ENCODE assay signal across 32 cellular contexts in the genomic region with DNA sequence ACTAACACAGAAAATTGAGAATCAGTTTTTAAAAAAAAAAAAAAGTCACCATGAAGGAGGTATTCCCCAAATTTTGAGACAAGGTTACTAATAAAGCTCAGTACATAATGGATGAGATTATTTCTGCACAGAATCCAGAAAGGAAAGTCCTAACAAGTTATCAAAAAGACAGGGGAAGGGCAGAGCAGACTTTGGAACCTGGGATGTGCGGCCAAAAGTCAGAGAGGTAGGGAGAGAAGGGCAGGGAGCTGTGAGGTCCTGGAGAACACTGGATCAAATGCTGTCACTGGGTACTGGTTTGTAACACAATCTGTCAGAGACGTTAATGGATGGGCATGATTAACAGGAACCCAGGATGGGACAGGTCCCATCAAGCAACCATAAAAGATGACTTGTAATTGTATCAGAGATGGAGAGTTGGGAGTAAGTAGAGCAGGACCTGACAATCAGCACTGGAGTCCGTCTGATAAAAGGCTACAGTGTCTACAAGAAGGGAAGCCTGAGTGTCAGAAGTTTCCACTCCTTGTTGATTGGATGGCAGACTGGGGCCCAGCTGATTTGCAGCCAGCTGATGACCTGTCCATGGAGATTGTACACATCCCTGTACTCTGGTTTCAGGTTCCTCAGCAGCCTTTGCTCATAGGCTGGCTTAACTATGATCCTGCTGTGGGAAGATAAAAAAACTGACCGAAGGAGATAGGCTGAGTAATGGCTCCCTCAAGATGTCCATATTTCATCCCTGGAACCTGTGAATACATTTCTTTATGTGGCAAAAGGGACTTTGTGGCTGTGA. TPM values are rescaled to one million over a fixed set of nuclear protein-coding genes. Genes with fewer than 3 reads are reported as not detected.
DNase-seq lines count a peak whose midpoint lies in the region; ATAC-seq and TF ChIP-seq lines count a peak whose summit lies in the region.
"Had no signal": no experiment of that assay in that cellular context is flagged by ENCODE, and none has a peak within 500 bp of the region (broad histone marks: within the 10 kb centered on the region; RNA-seq: fewer than 3 reads in every experiment).

No MANE protein-coding gene starts in this region.

- TF ChIP-seq POLR2A in esophagus muscularis mucosa (IDR thresholded peaks at IDR 0.05; ENCODE audit: low read depth), result no peak

- no peaks in the 10 kb centered on the region for H3K36me3 Mint-ChIP-seq in nephron (ENCODE audit: low read depth)
- H3K36me3 Mint-ChIP-seq: activated naive CD4-positive, alpha-beta T cell treated with anti-CD3 and anti-CD28 coated beads, Interleukin-2, amount 50 U/mL, for 72 hours; natural killer cell had no signal

- intact Hi-C loops in esophagus muscularis mucosa (cut with DNase I) (no loop called here), right cardiac atrium (cut with DNase I) (no loop called here)

- H3K27me3 Mint-ChIP-seq in nephron (ENCODE audit: low read depth), result peaks cover 2% of the 10 kb centered on the region

- 93% methylated on average over 4 of the region's 4 CpGs for WGBS in esophagus muscularis mucosa
- WGBS in right cardiac atrium, result 90% methylated on average over 4 of the region's 4 CpGs

- peaks cover 19% of the 10 kb centered on the region for H3K4me1 Mint-ChIP-seq in nephron
- H3K4me1 Mint-ChIP-seq: activated CD4-positive, alpha-beta memory T cell treated with anti-CD3 and anti-CD28 coated beads, Interleukin-2, amount 10 ng/mL, durations not matched to agents 7 days and 5 days; activated T-helper 17 cell treated with anti-CD3 and anti-CD28 coated beads, Interleukin-2, amount 50 U/mL, for 72 hours; endodermal cell had no signal

- H3K36me3 ChIP-seq in SJSA1 (no peaks in the 10 kb centered on the region), esophagus muscularis mucosa (no peaks in the 10 kb centered on the region)
- H3K36me3 ChIP-seq: esophagus squamous epithelium, gastroesophageal sphincter, pancreas, right atrium auricular region, SJCRH30, vagina had no signal

- no peak for TF ChIP-seq CTCF in esophagus muscularis mucosa (IDR thresholded peaks at IDR 0.05)
- TF ChIP-seq CTCF in nephron (IDR thresholded peaks at IDR 0.05; ENCODE audit: unreplicated experiment in 3 of 3), result no peak

- H3K27ac ChIP-seq in SJSA1, result peak overlapping the region; percentile 87
- no peak overlapping the region for H3K27ac ChIP-seq in esophagus muscularis mucosa (replicated peaks in 1 of 4)
- H3K27ac ChIP-seq in right cardiac atrium (ENCODE audit: low read length), result no peak overlapping the region
- H3K27ac ChIP-seq: gastroesophageal sphincter, pancreas, right atrium auricular region, testis, vagina had no signal

- ATAC-seq in right cardiac atrium (no peak), HG02938 (IDR thresholded peaks at IDR 0.05; ENCODE audit: unreplicated experiment) (no peak)
- ATAC-seq: activated naive CD4-positive, alpha-beta T cell treated with anti-CD3 and anti-CD28 coated beads, Interleukin-2, amount 50 U/mL, for 72 hours; activated T-helper 17 cell treated with anti-CD3 and anti-CD28 coated beads, Interleukin-2, amount 50 U/mL, for 72 hours; gastroesophageal sphincter; natural killer cell; pancreas had no signal

- H3K9me3 Mint-ChIP-seq in nephron, result peaks cover 5% of the 10 kb centered on the region
- H3K9me3 Mint-ChIP-seq: activated CD4-positive, alpha-beta memory T cell treated with anti-CD3 and anti-CD28 coated beads, Interleukin-2, amount 10 ng/mL, durations not matched to agents 7 days and 5 days; activated T-helper 17 cell treated with anti-CD3 and anti-CD28 coated beads, Interleukin-2, amount 50 U/mL, for 72 hours; dendritic cell treated with granulocyte-macrophage colony-stimulating factor and Interleukin-4, amounts not matched to agents 40 ng/mL and 50 ng/mL, for 4 days; natural killer cell had no signal

- peak overlapping the region; percentile 28 to 96 (median 47) for H3K27ac Mint-ChIP-seq in nephron
- H3K27ac Mint-ChIP-seq: activated CD4-positive, alpha-beta memory T cell treated with anti-CD3 and anti-CD28 coated beads, Interleukin-2, amount 10 ng/mL, durations not matched to agents 7 days and 5 days; activated T-helper 17 cell treated with anti-CD3 and anti-CD28 coated beads, Interleukin-2, amount 50 U/mL, for 72 hours; dendritic cell treated with granulocyte-macrophage colony-stimulating factor and Interleukin-4, amounts not matched to agents 40 ng/mL and 50 ng/mL, for 4 days; endodermal cell; natural killer cell had no signal

- H3K4me1 ChIP-seq in SJSA1 (replicated peaks), result peaks cover 50% of the 10 kb centered on the region
- H3K4me1 ChIP-seq in esophagus muscularis mucosa, result peaks cover 0 to 23% (median 17%) of the 10 kb centered on the region in 4 donors
- H3K4me1 ChIP-seq in right cardiac atrium (ENCODE audit: control insufficient read depth, insufficient read depth, low read length), result no peaks in the 10 kb centered on the region
- H3K4me1 ChIP-seq: right atrium auricular region, vagina had no signal

- no peak for TF ChIP-seq EP300 in esophagus muscularis mucosa (IDR thresholded peaks at IDR 0.05)

- H3K4me3 ChIP-seq in SJSA1 (no peak overlapping the region), esophagus muscularis mucosa (no peak overlapping the region), right cardiac atrium (ENCODE audit: low read length) (no peak overlapping the region)
- H3K4me3 ChIP-seq: esophagus squamous epithelium, gastroesophageal sphincter, pancreas, right atrium auricular region, SJCRH30, testis, vagina had no signal

- H3K9me3 ChIP-seq in SJSA1 (replicated peaks) (no peaks in the 10 kb centered on the region), esophagus muscularis mucosa (no peaks in the 10 kb centered on the region), right cardiac atrium (ENCODE audit: control insufficient read depth, low read length) (no peaks in the 10 kb centered on the region)
- H3K9me3 ChIP-seq: esophagus squamous epithelium, gastroesophageal sphincter, pancreas, right atrium auricular region, testis, vagina had no signal

- no peak overlapping the region for H3K4me3 Mint-ChIP-seq in nephron
- H3K4me3 Mint-ChIP-seq: activated CD4-positive, alpha-beta memory T cell treated with anti-CD3 and anti-CD28 coated beads, Interleukin-2, amount 10 ng/mL, durations not matched to agents 7 days and 5 days; activated T-helper 17 cell treated with anti-CD3 and anti-CD28 coated beads, Interleukin-2, amount 50 U/mL, for 72 hours; dendritic cell treated with granulocyte-macrophage colony-stimulating factor and Interleukin-4, amounts not matched to agents 40 ng/mL and 50 ng/mL, for 4 days; endodermal cell; natural killer cell had no signal

- DNase-seq in ELR (ENCODE audit: low read depth) (peak; percentile 27), SJSA1 (ENCODE audit: low read depth in 1 of 2, low spot score in 2 of 2) (no peak), esophagus muscularis mucosa (ENCODE audit: extremely low spot score) (peak; percentile 53), right cardiac atrium (no peak), NOMO-1 treated with DMSO at 0.1 percent for 48 hours (lab: John Stamatoyannopoulos, UW; ENCODE audit: unreplicated experiment) (no peak)
- DNase-seq in activated CD4-positive, alpha-beta T cell treated with anti-CD3 and anti-CD28 coated beads for 4 hours, result no peak
- DNase-seq: activated CD4-positive, alpha-beta memory T cell treated with anti-CD3 and anti-CD28 coated beads, Interleukin-2, amount 10 ng/mL, durations not matched to agents 7 days and 5 days; activated CD4-positive, CD25-positive, alpha-beta regulatory T cell treated with anti-CD3 and anti-CD28 coated beads, Interleukin-2, amount 50 U/mL, for 72 hours; aorta; central memory CD4-positive, alpha-beta T cell; DMS53; endodermal cell; esophagus squamous epithelium; GDM1; hippocampal formation; natural killer cell; NCI-H1105; NCI-H2029; NCI-H526 treated with DMSO at 0.1 percent for 48 hours; pancreas; SJCRH30; stimulated activated naive CD4-positive, alpha-beta T cell treated with Interleukin-2 at 50 U/mL for 16 hours; T-helper 1 cell; testis had no signal

- H3K27me3 ChIP-seq in SJSA1 (replicated peaks) (no peaks in the 10 kb centered on the region), esophagus muscularis mucosa (no peaks in the 10 kb centered on the region), right cardiac atrium (ENCODE audit: control insufficient read depth, insufficient read depth) (no peaks in the 10 kb centered on the region)
- H3K27me3 ChIP-seq: gastroesophageal sphincter, pancreas, right atrium auricular region, SJCRH30, testis, vagina had no signal

RNA-seq across cellular contexts. Expression of a gene that starts 12.0 kb away (rescaled TPM):
- 71.8 and 100 TPM in 2 replicates for total RNA-seq in SJSA1 (2014; rRNA removed; shearing (Covaris generic))
- 10 to 100 TPM; 15.4 to 22.8 (median 18.7) TPM for total RNA-seq in esophagus muscularis mucosa
- total RNA-seq in right cardiac atrium, result 10 to 100 TPM; 15.1 to 15.9 (median 15.8) TPM
- polyA plus RNA-seq in right cardiac atrium, result 23.4 TPM

RNA-seq across cellular contexts. Expression of a gene that starts 47.6 kb away (rescaled TPM):
- 122 and 148 TPM in 2 replicates for total RNA-seq in SJSA1 (2014; rRNA removed; shearing (Covaris generic))
- total RNA-seq in esophagus muscularis mucosa (100 to 1,000 TPM; 120 to 220 (median 172) TPM), right cardiac atrium (100 to 1,000 TPM; 142 to 188 (median 159) TPM)
- polyA plus RNA-seq in right cardiac atrium, result 183 TPM

Comparison
In these comparisons a context has a peak if more than half of its experiments do, and no peak if none do; other contexts are left out.
1. DNase-seq: peak in ELR (single experiment) and esophagus muscularis mucosa (single experiment); none in SJSA1 (0 of 2), right cardiac atrium (0 of 3), NOMO-1 treated with DMSO at 0.1 percent for 48 hours (single experiment) and activated CD4-positive, alpha-beta T cell treated with anti-CD3 and anti-CD28 coated beads for 4 hours (0 of 2).